Comparison of ENCODE assay signal across 1 cellular context in the genomic region with DNA sequence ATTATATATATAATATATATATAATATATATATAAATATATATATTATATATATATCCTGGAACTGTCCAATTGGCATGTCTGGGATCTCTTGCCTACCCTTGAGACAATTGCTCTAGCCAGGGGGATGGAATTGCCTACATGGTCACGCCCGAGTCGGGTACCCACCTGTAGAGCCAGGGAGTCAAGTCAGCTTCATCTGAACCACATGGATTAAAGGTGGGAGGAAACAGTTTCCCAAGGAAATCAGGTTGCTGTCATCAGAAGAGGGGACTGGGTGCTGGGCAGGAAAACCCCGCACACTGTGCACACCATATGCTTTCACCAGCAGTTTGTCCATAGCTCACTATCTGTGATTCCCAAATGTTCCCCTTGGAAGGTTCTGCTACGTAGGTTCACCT.
TF ChIP-seq lines count a peak whose summit lies in the region.

No MANE protein-coding gene starts in this region.

TF ChIP-seq in GM23338, 12 proteins besides CTCF, POLR2A, EP300 and RAD21 (continued from another document):
- TF ChIP-seq, protein P1, sequence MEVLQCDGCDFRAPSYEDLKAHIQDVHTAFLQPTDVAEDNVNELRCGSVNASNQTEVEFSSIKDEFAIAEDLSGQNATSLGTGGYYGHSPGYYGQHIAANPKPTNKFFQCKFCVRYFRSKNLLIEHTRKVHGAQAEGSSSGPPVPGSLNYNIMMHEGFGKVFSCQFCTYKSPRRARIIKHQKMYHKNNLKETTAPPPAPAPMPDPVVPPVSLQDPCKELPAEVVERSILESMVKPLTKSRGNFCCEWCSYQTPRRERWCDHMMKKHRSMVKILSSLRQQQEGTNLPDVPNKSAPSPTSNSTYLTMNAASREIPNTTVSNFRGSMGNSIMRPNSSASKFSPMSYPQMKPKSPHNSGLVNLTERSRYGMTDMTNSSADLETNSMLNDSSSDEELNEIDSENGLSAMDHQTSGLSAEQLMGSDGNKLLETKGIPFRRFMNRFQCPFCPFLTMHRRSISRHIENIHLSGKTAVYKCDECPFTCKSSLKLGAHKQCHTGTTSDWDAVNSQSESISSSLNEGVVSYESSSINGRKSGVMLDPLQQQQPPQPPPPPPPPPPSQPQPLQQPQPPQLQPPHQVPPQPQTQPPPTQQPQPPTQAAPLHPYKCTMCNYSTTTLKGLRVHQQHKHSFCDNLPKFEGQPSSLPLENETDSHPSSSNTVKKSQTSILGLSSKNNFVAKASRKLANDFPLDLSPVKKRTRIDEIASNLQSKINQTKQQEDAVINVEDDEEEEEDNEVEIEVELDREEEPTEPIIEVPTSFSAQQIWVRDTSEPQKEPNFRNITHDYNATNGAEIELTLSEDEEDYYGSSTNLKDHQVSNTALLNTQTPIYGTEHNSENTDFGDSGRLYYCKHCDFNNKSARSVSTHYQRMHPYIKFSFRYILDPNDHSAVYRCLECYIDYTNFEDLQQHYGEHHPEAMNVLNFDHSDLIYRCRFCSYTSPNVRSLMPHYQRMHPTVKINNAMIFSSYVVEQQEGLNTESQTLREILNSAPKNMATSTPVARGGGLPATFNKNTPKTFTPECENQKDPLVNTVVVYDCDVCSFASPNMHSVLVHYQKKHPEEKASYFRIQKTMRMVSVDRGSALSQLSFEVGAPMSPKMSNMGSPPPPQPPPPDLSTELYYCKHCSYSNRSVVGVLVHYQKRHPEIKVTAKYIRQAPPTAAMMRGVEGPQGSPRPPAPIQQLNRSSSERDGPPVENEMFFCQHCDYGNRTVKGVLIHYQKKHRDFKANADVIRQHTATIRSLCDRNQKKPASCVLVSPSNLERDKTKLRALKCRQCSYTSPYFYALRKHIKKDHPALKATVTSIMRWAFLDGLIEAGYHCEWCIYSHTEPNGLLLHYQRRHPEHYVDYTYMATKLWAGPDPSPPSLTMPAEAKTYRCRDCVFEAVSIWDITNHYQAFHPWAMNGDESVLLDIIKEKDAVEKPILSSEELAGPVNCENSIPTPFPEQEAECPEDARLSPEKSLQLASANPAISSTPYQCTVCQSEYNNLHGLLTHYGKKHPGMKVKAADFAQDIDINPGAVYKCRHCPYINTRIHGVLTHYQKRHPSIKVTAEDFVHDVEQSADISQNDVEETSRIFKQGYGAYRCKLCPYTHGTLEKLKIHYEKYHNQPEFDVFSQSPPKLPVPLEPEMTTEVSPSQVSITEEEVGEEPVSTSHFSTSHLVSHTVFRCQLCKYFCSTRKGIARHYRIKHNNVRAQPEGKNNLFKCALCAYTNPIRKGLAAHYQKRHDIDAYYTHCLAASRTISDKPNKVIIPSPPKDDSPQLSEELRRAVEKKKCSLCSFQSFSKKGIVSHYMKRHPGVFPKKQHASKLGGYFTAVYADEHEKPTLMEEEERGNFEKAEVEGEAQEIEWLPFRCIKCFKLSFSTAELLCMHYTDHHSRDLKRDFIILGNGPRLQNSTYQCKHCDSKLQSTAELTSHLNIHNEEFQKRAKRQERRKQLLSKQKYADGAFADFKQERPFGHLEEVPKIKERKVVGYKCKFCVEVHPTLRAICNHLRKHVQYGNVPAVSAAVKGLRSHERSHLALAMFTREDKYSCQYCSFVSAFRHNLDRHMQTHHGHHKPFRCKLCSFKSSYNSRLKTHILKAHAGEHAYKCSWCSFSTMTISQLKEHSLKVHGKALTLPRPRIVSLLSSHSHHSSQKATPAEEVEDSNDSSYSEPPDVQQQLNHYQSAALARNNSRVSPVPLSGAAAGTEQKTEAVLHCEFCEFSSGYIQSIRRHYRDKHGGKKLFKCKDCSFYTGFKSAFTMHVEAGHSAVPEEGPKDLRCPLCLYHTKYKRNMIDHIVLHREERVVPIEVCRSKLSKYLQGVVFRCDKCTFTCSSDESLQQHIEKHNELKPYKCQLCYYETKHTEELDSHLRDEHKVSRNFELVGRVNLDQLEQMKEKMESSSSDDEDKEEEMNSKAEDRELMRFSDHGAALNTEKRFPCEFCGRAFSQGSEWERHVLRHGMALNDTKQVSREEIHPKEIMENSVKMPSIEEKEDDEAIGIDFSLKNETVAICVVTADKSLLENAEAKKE (CRISPR knock-in tag; IDR thresholded peaks at IDR 0.05) = no peak
- TF ChIP-seq ZNF331 (CRISPR knock-in tag; IDR thresholded peaks at IDR 0.05; ENCODE audit: low read depth) = no peak
- no peak for TF ChIP-seq EZH2 (IDR thresholded peaks at IDR 0.05; ENCODE audit: low read depth, unreplicated experiment)
TF ChIP-seq in GM23338: peak in this region for 0.
